1 cellular context compared by ENCODE assay signal in genomic region chrX:2321411-2321810, GRCh38.
TF ChIP-seq lines count a peak whose summit lies in the region.

No MANE protein-coding gene starts in this region.

TF ChIP-seq in A549, 52 proteins besides CTCF, POLR2A, EP300 and RAD21 (continued from another document):
- TF ChIP-seq HMGXB4 (CRISPR knock-in tag; IDR thresholded peaks at IDR 0.05; ENCODE audit: borderline replicate concordance) (no peak), KDM5A (IDR thresholded peaks at IDR 0.05) (no peak), E2F6 (IDR thresholded peaks at IDR 0.05; ENCODE audit: borderline replicate concordance, low read depth) (no peak), BHLHE40 (IDR thresholded peaks at IDR 0.05; ENCODE audit: low read depth, low read length) (no peak), HEYL (CRISPR knock-in tag; IDR thresholded peaks at IDR 0.05) (no peak), JUN (IDR thresholded peaks at IDR 0.05) (no peak), EHF (CRISPR knock-in tag; IDR thresholded peaks at IDR 0.05) (no peak), ZC3H11A (IDR thresholded peaks at IDR 0.05) (no peak), TFCP2L1 (CRISPR knock-in tag; IDR thresholded peaks at IDR 0.05) (no peak), PHF8 (IDR thresholded peaks at IDR 0.05; ENCODE audit: borderline replicate concordance, low read depth) (no peak), RNF2 (IDR thresholded peaks at IDR 0.05; ENCODE audit: borderline replicate concordance, low read depth) (no peak)
